ENCODE assay signal across 8 cellular contexts in the genomic region with DNA sequence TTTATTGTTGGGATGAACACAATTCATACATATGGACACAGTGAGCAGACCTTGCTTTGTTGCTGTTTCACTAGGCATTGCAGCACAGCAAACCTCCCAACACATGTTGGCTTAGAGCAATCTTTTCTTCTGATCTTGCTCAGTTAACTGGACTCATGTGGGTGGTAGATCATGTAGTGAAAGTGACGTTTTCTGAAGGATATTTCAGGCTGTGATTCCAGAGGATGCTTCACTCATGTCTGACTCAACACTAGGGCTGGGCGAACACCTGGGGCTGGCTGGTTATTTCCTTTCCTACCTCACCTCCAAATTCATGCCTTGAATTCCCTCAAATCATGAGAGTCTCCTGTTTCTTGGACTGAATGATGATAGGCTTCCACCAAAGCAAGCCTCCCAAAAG. TPM values are rescaled to one million over a fixed set of nuclear protein-coding genes. Genes with fewer than 3 reads are reported as not detected.
"Had no signal": no experiment of that assay in that cellular context is flagged by ENCODE, and none has a peak within 500 bp of the region (broad histone marks: within the 10 kb centered on the region; RNA-seq: fewer than 3 reads in every experiment).

No MANE protein-coding gene starts in this region.

- H3K4me3 ChIP-seq: GM23338 had no signal

- H3K4me2 ChIP-seq: GM23338 had no signal

- DNase-seq: H9, HCEC 1CT, IMR-90 had no signal

- FAIRE-seq: H1, H54, HTR-8/SVneo had no signal

- ATAC-seq: GM23338 had no signal

- H2AFZ ChIP-seq: GM23338 had no signal

RNA-seq across cellular contexts. Expression of gene LGALS13, which starts 14.3 kb away (rescaled TPM):
- total RNA-seq: GM23338, H1, H9, HT-29, IMR-90 had no signal
- polyA plus RNA-seq: GM23338, H1, IMR-90 had no signal
